Comparison of ENCODE assay signal across 9 cellular contexts in genomic region chr9:33448159-33448511, GRCh38. TPM values are rescaled to one million over a fixed set of nuclear protein-coding genes. Genes with fewer than 3 reads are reported as not detected.
A peak's percentile ranks its signal among the peaks of the same experiment; 100 is the strongest.
DNase-seq lines count a peak whose midpoint lies in the region; ATAC-seq and TF ChIP-seq lines count a peak whose summit lies in the region.
"Had no signal": no experiment of that assay in that cellular context is flagged by ENCODE, and none has a peak within 500 bp of the region (broad histone marks: within the 10 kb centered on the region; RNA-seq: fewer than 3 reads in every experiment).

No MANE protein-coding gene starts in this region.

- TF ChIP-seq CTCF in CD8-positive, alpha-beta T cell (IDR thresholded peaks at IDR 0.05), result no peak
- TF ChIP-seq CTCF in nephron (IDR thresholded peaks at IDR 0.05; ENCODE audit: unreplicated experiment in 3 of 3), result no peak

- no peaks in the 10 kb centered on the region for H3K9me3 ChIP-seq in CD8-positive, alpha-beta T cell (ENCODE audit: low read length)
- H3K9me3 ChIP-seq in KOPT-K1 (ENCODE audit: insufficient read depth, low read length, poor library complexity, severe bottlenecking) (no peaks in the 10 kb centered on the region), MG63 (no peaks in the 10 kb centered on the region)
- H3K9me3 ChIP-seq: HAP-1 had no signal

- peak overlapping the region; percentile 95 for H3K4me3 Mint-ChIP-seq in CD8-positive, alpha-beta T cell
- peak overlapping the region; percentile 99 for H3K4me3 Mint-ChIP-seq in dendritic cell treated with granulocyte-macrophage colony-stimulating factor and Interleukin-4, amounts not matched to agents 40 ng/mL and 50 ng/mL, for 4 days
- peak overlapping the region; percentile 75 to 78 (median 78) for H3K4me3 Mint-ChIP-seq in nephron

- H3K27ac ChIP-seq in CD8-positive, alpha-beta T cell (ENCODE audit: low read depth, low read length), result peak overlapping the region; percentile 81
- peak overlapping the region; percentile 84 for H3K27ac ChIP-seq in KOPT-K1 (ENCODE audit: low read depth, low read length, poor library complexity, severe bottlenecking)

- H3K27me3 Mint-ChIP-seq in CD8-positive, alpha-beta T cell (ENCODE audit: low read depth), result no peaks in the 10 kb centered on the region
- H3K27me3 Mint-ChIP-seq in dendritic cell treated with granulocyte-macrophage colony-stimulating factor and Interleukin-4, amounts not matched to agents 40 ng/mL and 50 ng/mL, for 4 days, result peaks cover 6% of the 10 kb centered on the region
- peaks cover 15% of the 10 kb centered on the region for H3K27me3 Mint-ChIP-seq in nephron (ENCODE audit: low read depth)

- H3K36me3 Mint-ChIP-seq in CD8-positive, alpha-beta T cell, result peaks cover 20% of the 10 kb centered on the region
- peaks cover 41% of the 10 kb centered on the region for H3K36me3 Mint-ChIP-seq in dendritic cell treated with granulocyte-macrophage colony-stimulating factor and Interleukin-4, amounts not matched to agents 40 ng/mL and 50 ng/mL, for 4 days (ENCODE audit: low read depth)
- H3K36me3 Mint-ChIP-seq in nephron (ENCODE audit: low read depth), result no peaks in the 10 kb centered on the region

- peaks cover 61% of the 10 kb centered on the region for H3K4me1 Mint-ChIP-seq in CD8-positive, alpha-beta T cell (ENCODE audit: low read depth)
- H3K4me1 Mint-ChIP-seq in dendritic cell treated with granulocyte-macrophage colony-stimulating factor and Interleukin-4, amounts not matched to agents 40 ng/mL and 50 ng/mL, for 4 days (ENCODE audit: low read depth), result peaks cover 70% of the 10 kb centered on the region
- H3K4me1 Mint-ChIP-seq in nephron, result peaks cover 40% of the 10 kb centered on the region

- no peaks in the 10 kb centered on the region for H3K27me3 ChIP-seq in CD8-positive, alpha-beta T cell (ENCODE audit: insufficient read depth, low read length)
- H3K27me3 ChIP-seq in MG63, result no peaks in the 10 kb centered on the region

- no peaks in the 10 kb centered on the region for H3K9me3 Mint-ChIP-seq in CD8-positive, alpha-beta T cell
- H3K9me3 Mint-ChIP-seq in dendritic cell treated with granulocyte-macrophage colony-stimulating factor and Interleukin-4, amounts not matched to agents 40 ng/mL and 50 ng/mL, for 4 days, result no peaks in the 10 kb centered on the region
- no peaks in the 10 kb centered on the region for H3K9me3 Mint-ChIP-seq in nephron

- H3K4me3 ChIP-seq in CD8-positive, alpha-beta T cell (ENCODE audit: low read depth, low read length), result peak overlapping the region; percentile 79
- no peak overlapping the region for H3K4me3 ChIP-seq in MG63

- peaks cover 48% of the 10 kb centered on the region for H3K4me1 ChIP-seq in CD8-positive, alpha-beta T cell (ENCODE audit: insufficient read depth, low read length)

- peak overlapping the region; percentile 96 for H3K27ac Mint-ChIP-seq in CD8-positive, alpha-beta T cell
- H3K27ac Mint-ChIP-seq in dendritic cell treated with granulocyte-macrophage colony-stimulating factor and Interleukin-4, amounts not matched to agents 40 ng/mL and 50 ng/mL, for 4 days, result peak overlapping the region; percentile 92
- peak overlapping the region; percentile 75 to 88 (median 85) for H3K27ac Mint-ChIP-seq in nephron

- POLR2A ChIA-PET in CD8-positive, alpha-beta T cell (lab: Charles Lee), result interaction anchor here (1.1 to 4.0 kb wide), 10 partner anchors 9 to 43 kb away, joined by 3 to 33 read pairs (median 12); partner anchors contain the start of gene NOL6

- ATAC-seq in CD8-positive, alpha-beta T cell, result no peak

- CTCF ChIA-PET in CD8-positive, alpha-beta T cell (lab: Charles Lee), result interaction anchor here (0.9 to 9.7 kb wide), 12 partner anchors 7 to 72 kb away, joined by 3 to 194 read pairs (median 7); partner anchors contain the start of gene NOL6

- H3K36me3 ChIP-seq in CD8-positive, alpha-beta T cell (ENCODE audit: insufficient read depth, low read length), result peaks cover 8% of the 10 kb centered on the region
- H3K36me3 ChIP-seq in KOPT-K1 (ENCODE audit: insufficient read depth, low read length) (peaks cover 10% of the 10 kb centered on the region), MG63 (no peaks in the 10 kb centered on the region)
- H3K36me3 ChIP-seq: HAP-1 had no signal

- intact Hi-C loops in CD8-positive, alpha-beta T cell (cut with DNase I, micrococcal nuclease), result loop anchor here in 1 of 2 experiments (10.0 kb wide), 1 partner anchor 153 kb away; the partner anchor contains the start of gene NFX1
- intact Hi-C loops in dendritic cell treated with granulocyte-macrophage colony-stimulating factor and Interleukin-4, amounts not matched to agents 40 ng/mL and 50 ng/mL, for 4 days (cut with micrococcal nuclease), result no loop called here

- no peak for DNase-seq in CD8-positive, alpha-beta T cell
- DNase-seq in NCI-H128 (lab: John Stamatoyannopoulos, UW; ENCODE audit: unreplicated experiment) (no peak), NAMALWA (ENCODE audit: low spot score) (no peak), MG63 (no peak), RPMI8226 (no peak)

RNA-seq across cellular contexts. Expression of gene AQP3, which starts 0.7 kb away (rescaled TPM):
- total RNA-seq in CD8-positive, alpha-beta T cell, result 10 to 100 TPM; 48.0 to 50.3 TPM
- 19.7 TPM in 1 of 2 replicates, not detected in the other for total RNA-seq in MG63 (2014; rRNA removed; shearing (Covaris generic); ENCODE audit: low replicate concordance)

RNA-seq across cellular contexts. Expression of gene NOL6, which starts 25.6 kb away (rescaled TPM):
- total RNA-seq in CD8-positive, alpha-beta T cell, result 10 to 100 TPM; 41.8 to 42.3 TPM
- total RNA-seq in MG63 (2014; rRNA removed; shearing (Covaris generic); ENCODE audit: low replicate concordance), result 16.6 and 38.6 TPM in 2 replicates

RNA-seq across cellular contexts. Expression of gene AQP7, which starts 45.8 kb away (rescaled TPM):
- total RNA-seq in CD8-positive, alpha-beta T cell, result not detected
- total RNA-seq in MG63 (2014; rRNA removed; shearing (Covaris generic); ENCODE audit: low replicate concordance), result not detected in 2 replicates
